8 cellular contexts compared by ENCODE assay signal in the genomic region with DNA sequence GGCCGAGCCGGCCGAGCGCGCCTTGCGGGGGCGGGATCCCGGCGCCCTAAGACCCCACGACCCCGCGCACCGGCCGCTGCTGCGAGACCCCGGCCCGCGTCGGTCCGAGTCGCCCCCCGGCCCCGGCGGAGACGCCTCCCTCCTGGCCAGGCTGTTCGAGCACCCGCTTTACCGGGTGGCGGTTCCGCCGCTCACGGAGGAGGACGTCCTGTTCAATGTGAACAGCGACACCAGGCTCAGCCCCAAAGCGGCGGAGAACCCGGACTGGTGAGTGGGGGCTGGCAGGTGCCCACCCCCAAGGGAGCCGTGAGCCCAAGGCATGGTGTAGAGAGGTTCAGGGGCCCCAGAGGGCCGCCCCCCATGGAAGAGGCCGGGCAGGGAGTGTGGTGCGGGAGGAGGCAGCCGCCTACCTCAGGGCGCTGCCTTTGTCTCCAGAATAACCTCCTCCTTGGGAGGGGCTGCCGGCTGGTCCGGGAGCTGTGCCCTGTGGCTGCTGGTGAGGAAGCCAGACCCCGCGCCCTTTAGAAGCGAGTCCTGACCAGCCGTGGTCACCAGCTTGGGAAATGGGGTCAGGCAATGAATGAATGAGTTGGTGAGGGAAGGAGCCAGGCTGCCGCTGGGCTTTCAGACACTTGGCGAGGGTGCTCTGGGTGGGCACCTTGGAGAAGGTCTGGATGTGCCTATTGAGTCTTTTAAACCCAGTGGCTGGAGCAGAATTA. TPM values are rescaled to one million over a fixed set of nuclear protein-coding genes. Genes with fewer than 3 reads are reported as not detected.
DNase-seq lines count a peak whose midpoint lies in the region; TF ChIP-seq lines count a peak whose summit lies in the region.

No MANE protein-coding gene starts in this region.

- no peak overlapping the region for H3K27ac Mint-ChIP-seq in MCF 10A (ENCODE audit: low read depth, unreplicated experiment)

- no peak for TF ChIP-seq CTCF in MCF 10A (IDR thresholded peaks at IDR 0.05; ENCODE audit: unreplicated experiment)
- no peak for TF ChIP-seq CTCF in lower leg skin (IDR thresholded peaks at IDR 0.05)
- no peak for TF ChIP-seq CTCF in suprapubic skin (IDR thresholded peaks at IDR 0.05)
- no peak for TF ChIP-seq CTCF in GM10248 (IDR thresholded peaks at IDR 0.05; ENCODE audit: control extremely low read depth, extremely low read depth, low read depth, missing control alignments)

- TF ChIP-seq POLR2A in lower leg skin (IDR thresholded peaks at IDR 0.05) (no peak), suprapubic skin (IDR thresholded peaks at IDR 0.05) (no peak)

- H3K27me3 ChIP-seq in suprapubic skin: no peaks in the 10 kb centered on the region

- BruUV-seq in MCF 10A (replicated peaks; lab: Mats Ljungman, UMichigan): TSS peak; percentile 19

- H3K36me3 ChIP-seq in suprapubic skin: peaks cover 31% of the 10 kb centered on the region

- peaks cover 20% of the 10 kb centered on the region for H3K36me3 Mint-ChIP-seq in MCF 10A (ENCODE audit: insufficient read depth, unreplicated experiment)

- whole genome bisulfite sequencing in lower leg skin, 2 donors: 2% methylated on average over 6 to 33 of the region's 51 CpGs
- WGBS in suprapubic skin: 17% methylated on average over 3 of the region's 51 CpGs

- H3K4me1 Mint-ChIP-seq in MCF 10A (ENCODE audit: insufficient read depth, unreplicated experiment): peaks cover 14% of the 10 kb centered on the region

- peak overlapping the region; percentile 75 for H3K4me3 Mint-ChIP-seq in MCF 10A (ENCODE audit: unreplicated experiment)

- CTCF ChIA-PET in MCF 10A (lab: Yijun Ruan, JAX) (interaction anchor here (0.5 kb wide), 1 partner anchor 41 kb away, joined by 3 read pairs; no protein-coding TSS in a partner anchor), GM10248 (lab: Yijun Ruan, JAX) (no interaction called here)

- H3K4me1 ChIP-seq in suprapubic skin: peaks cover 49% of the 10 kb centered on the region

- intact Hi-C loops in MCF 10A (cut with micrococcal nuclease): loop anchor here (5.0 kb wide), 1 partner anchor 49 kb away; no protein-coding TSS in a partner anchor
- intact Hi-C loops in lower leg skin (cut with DNase I; ENCODE audit: low total_unique reads): no loop called here

- no peaks in the 10 kb centered on the region for H3K27me3 Mint-ChIP-seq in MCF 10A (ENCODE audit: insufficient read depth, unreplicated experiment)

- POLR2A ChIA-PET in MCF 10A (lab: Yijun Ruan, JAX): interaction anchor here (0.6 to 1.5 kb wide), 3 partner anchors 38 to 46 kb away, joined by 3 to 4 read pairs (median 3); no protein-coding TSS in a partner anchor
- POLR2A ChIA-PET in GM10248 (lab: Yijun Ruan, JAX): no interaction called here

- H3K9me3 Mint-ChIP-seq in MCF 10A (ENCODE audit: unreplicated experiment): no peaks in the 10 kb centered on the region

- DNase-seq in NCI-H748 (lab: John Stamatoyannopoulos, UW; ENCODE audit: unreplicated experiment): peak; percentile 47
- no peak for DNase-seq in NCI-H748 treated with DMSO at 0.1 percent for 48 hours (lab: John Stamatoyannopoulos, UW)
- peak; percentile 18 for DNase-seq in MCF 10A (ENCODE audit: unreplicated experiment)
- no peak for DNase-seq in lower leg skin (ENCODE audit: low spot score in 2 of 2)
- DNase-seq in suprapubic skin (ENCODE audit: low spot score in 2 of 2): no peak
- DNase-seq in NCI-H69 (lab: John Stamatoyannopoulos, UW): no peak
- no peak for DNase-seq in GM10248 (ENCODE audit: extremely low spot score)
- no peak for DNase-seq in central memory CD4-positive, alpha-beta T cell

- TF ChIP-seq EP300 in suprapubic skin (IDR thresholded peaks at IDR 0.05): no peak

- no peaks in the 10 kb centered on the region for H3K9me3 ChIP-seq in suprapubic skin

- no peak overlapping the region for H3K27ac ChIP-seq in suprapubic skin

- H3K4me3 ChIP-seq in lower leg skin (ENCODE audit: low read depth, poor library complexity, severe bottlenecking) (peak overlapping the region; percentile 49), suprapubic skin (peak overlapping the region; percentile 82)

RNA-seq across cellular contexts. Expression of a gene that starts 1.3 kb away (rescaled TPM):
- total RNA-seq in MCF 10A (2022): 8.8 and 14.2 TPM in 2 replicates
- 10 to 100 TPM; 17.3 to 20.7 (median 19.8) TPM for total RNA-seq in lower leg skin
- 10 to 100 TPM; 15.8 to 20.4 (median 18.7) TPM for total RNA-seq in suprapubic skin

Comparison
In these comparisons a context has a peak if more than half of its experiments do, and no peak if none do; other contexts are left out.
1. DNase-seq: peak in NCI-H748 (single experiment) and MCF 10A (single experiment); none in NCI-H748 treated with DMSO at 0.1 percent for 48 hours (single experiment), lower leg skin (0 of 2), suprapubic skin (0 of 2), NCI-H69 (single experiment), GM10248 (single experiment) and central memory CD4-positive, alpha-beta T cell (single experiment).